ENCODE assay signal across 1 cellular context in the genomic region with DNA sequence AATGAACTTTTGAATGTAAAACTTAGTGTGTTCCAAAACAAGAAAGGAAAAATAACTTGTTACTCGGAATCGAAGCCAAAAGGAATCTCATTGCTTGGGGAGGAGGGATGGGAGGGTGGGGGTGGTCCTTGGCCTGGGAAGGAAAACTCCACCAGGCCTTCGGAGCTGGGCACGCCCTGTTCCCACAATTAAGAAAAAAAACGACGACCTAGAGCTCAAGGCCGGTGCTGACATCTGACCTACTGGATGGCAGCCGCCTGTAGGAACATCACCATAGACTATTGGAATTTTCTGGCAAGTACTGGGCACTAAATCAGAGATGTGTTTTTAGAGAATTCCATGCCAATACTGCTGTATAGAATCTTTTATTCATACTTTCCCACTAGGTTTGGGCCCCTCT.
TF ChIP-seq lines count a peak whose summit lies in the region.

No MANE protein-coding gene starts in this region.

TF ChIP-seq in GM23338, 12 proteins besides CTCF, POLR2A, EP300 and RAD21 (continued from another document):
- TF ChIP-seq, protein P1, sequence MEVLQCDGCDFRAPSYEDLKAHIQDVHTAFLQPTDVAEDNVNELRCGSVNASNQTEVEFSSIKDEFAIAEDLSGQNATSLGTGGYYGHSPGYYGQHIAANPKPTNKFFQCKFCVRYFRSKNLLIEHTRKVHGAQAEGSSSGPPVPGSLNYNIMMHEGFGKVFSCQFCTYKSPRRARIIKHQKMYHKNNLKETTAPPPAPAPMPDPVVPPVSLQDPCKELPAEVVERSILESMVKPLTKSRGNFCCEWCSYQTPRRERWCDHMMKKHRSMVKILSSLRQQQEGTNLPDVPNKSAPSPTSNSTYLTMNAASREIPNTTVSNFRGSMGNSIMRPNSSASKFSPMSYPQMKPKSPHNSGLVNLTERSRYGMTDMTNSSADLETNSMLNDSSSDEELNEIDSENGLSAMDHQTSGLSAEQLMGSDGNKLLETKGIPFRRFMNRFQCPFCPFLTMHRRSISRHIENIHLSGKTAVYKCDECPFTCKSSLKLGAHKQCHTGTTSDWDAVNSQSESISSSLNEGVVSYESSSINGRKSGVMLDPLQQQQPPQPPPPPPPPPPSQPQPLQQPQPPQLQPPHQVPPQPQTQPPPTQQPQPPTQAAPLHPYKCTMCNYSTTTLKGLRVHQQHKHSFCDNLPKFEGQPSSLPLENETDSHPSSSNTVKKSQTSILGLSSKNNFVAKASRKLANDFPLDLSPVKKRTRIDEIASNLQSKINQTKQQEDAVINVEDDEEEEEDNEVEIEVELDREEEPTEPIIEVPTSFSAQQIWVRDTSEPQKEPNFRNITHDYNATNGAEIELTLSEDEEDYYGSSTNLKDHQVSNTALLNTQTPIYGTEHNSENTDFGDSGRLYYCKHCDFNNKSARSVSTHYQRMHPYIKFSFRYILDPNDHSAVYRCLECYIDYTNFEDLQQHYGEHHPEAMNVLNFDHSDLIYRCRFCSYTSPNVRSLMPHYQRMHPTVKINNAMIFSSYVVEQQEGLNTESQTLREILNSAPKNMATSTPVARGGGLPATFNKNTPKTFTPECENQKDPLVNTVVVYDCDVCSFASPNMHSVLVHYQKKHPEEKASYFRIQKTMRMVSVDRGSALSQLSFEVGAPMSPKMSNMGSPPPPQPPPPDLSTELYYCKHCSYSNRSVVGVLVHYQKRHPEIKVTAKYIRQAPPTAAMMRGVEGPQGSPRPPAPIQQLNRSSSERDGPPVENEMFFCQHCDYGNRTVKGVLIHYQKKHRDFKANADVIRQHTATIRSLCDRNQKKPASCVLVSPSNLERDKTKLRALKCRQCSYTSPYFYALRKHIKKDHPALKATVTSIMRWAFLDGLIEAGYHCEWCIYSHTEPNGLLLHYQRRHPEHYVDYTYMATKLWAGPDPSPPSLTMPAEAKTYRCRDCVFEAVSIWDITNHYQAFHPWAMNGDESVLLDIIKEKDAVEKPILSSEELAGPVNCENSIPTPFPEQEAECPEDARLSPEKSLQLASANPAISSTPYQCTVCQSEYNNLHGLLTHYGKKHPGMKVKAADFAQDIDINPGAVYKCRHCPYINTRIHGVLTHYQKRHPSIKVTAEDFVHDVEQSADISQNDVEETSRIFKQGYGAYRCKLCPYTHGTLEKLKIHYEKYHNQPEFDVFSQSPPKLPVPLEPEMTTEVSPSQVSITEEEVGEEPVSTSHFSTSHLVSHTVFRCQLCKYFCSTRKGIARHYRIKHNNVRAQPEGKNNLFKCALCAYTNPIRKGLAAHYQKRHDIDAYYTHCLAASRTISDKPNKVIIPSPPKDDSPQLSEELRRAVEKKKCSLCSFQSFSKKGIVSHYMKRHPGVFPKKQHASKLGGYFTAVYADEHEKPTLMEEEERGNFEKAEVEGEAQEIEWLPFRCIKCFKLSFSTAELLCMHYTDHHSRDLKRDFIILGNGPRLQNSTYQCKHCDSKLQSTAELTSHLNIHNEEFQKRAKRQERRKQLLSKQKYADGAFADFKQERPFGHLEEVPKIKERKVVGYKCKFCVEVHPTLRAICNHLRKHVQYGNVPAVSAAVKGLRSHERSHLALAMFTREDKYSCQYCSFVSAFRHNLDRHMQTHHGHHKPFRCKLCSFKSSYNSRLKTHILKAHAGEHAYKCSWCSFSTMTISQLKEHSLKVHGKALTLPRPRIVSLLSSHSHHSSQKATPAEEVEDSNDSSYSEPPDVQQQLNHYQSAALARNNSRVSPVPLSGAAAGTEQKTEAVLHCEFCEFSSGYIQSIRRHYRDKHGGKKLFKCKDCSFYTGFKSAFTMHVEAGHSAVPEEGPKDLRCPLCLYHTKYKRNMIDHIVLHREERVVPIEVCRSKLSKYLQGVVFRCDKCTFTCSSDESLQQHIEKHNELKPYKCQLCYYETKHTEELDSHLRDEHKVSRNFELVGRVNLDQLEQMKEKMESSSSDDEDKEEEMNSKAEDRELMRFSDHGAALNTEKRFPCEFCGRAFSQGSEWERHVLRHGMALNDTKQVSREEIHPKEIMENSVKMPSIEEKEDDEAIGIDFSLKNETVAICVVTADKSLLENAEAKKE (CRISPR knock-in tag; IDR thresholded peaks at IDR 0.05), result no peak
- TF ChIP-seq STAT1 (IDR thresholded peaks at IDR 0.05; ENCODE audit: unreplicated experiment), result no peak
